In the genomic region with DNA sequence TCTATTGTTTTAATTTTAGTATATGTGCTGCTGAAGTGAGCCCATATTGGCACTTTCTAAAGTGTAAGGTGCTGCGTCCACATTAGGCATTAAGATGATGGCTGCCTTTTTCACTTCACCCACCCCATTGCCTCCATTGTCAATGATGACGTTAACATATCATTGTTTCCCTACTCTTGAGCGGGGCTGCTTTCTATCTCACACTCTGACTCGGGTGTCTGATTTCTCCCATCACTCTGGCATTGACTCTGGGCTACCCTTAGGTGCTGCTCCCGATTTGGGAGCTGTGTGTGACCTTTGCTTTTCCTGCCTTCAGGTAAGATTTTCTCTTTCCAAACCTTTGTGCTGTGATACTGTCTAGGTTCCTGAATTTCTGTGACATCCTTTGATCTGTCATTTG, we compare ENCODE assay signal across 1 cellular context.
TF ChIP-seq lines count a peak whose summit lies in the region.

No MANE protein-coding gene starts in this region.

TF ChIP-seq in H1, 55 proteins besides CTCF, POLR2A, EP300 and RAD21:
- TF ChIP-seq YY1 (IDR thresholded peaks at IDR 0.05; ENCODE audit: low read depth, low read length) = 0 out of 2 replicates have a peak, but pooled peaks have one; percentile 16
- TF ChIP-seq E2F6 (IDR thresholded peaks at IDR 0.05) = no peak
